Comparison of ENCODE assay signal across 22 cellular contexts in genomic region chr12:1747609-1748008, GRCh38. TPM values are rescaled to one million over a fixed set of nuclear protein-coding genes. Genes with fewer than 3 reads are reported as not detected.
DNase-seq lines count a peak whose midpoint lies in the region; ATAC-seq, FAIRE-seq and TF ChIP-seq lines count a peak whose summit lies in the region.
"Had no signal": no experiment of that assay in that cellular context is flagged by ENCODE, and none has a peak within 500 bp of the region (broad histone marks: within the 10 kb centered on the region; RNA-seq: fewer than 3 reads in every experiment).

No MANE protein-coding gene starts in this region.

- no peak for TF ChIP-seq RAD21 in A549 (conservative IDR thresholded peaks at IDR 0.05 in 1 of 2, IDR thresholded peaks at IDR 0.05 in 1 of 2)
- TF ChIP-seq RAD21 in GM12878 (IDR thresholded peaks at IDR 0.05; ENCODE audit: insufficient read depth, low read depth, low read length), result no peak

- ATAC-seq in A549, result no peak
- ATAC-seq in GM12878, result no peak
- no peak for ATAC-seq in GM18870 (IDR thresholded peaks at IDR 0.05; ENCODE audit: unreplicated experiment)
- ATAC-seq: T-cell had no signal

- TF ChIP-seq EP300 in A549 (IDR thresholded peaks at IDR 0.05) (no peak), GM12878 (IDR thresholded peaks at IDR 0.05; ENCODE audit: borderline replicate concordance in 1 of 2, control insufficient read depth in 1 of 2, low read depth in 2 of 2, low read length in 2 of 2) (no peak)

- in situ Hi-C loops in GM12878 (cut with MboI), result no loop called here

- SMC1A ChIA-PET in GM12878 (lab: Charles Lee; ENCODE audit: uncharacterized antibody, unreplicated experiment), result no interaction called here

- TF ChIP-seq CTCF in A549 (IDR thresholded peaks at IDR 0.05), result no peak
- TF ChIP-seq CTCF in Caco-2 (IDR thresholded peaks at IDR 0.05; ENCODE audit: insufficient read depth in 1 of 2, low read depth in 1 of 2, low read length in 1 of 2, severe bottlenecking in 1 of 2, unreplicated experiment in 1 of 2), result no peak
- TF ChIP-seq CTCF in GM12878 (IDR thresholded peaks at IDR 0.05 in 2 of 3, conservative IDR thresholded peaks at IDR 0.05 in 1 of 3; ENCODE audit: control insufficient read depth in 2 of 3, extremely low read depth in 1 of 3, insufficient read depth in 1 of 3, low read depth in 3 of 3, low read length in 3 of 3), result no peak

- H3K27me3 Mint-ChIP-seq in Caco-2 (ENCODE audit: insufficient read depth, unreplicated experiment), result no peaks in the 10 kb centered on the region
- H3K27me3 Mint-ChIP-seq: T-cell had no signal

- H3K27me3 ChIP-seq in Caco-2 (replicated peaks; ENCODE audit: control insufficient read depth, insufficient read depth, low read length) (no peaks in the 10 kb centered on the region), GM12878 (replicated peaks in 1 of 2; ENCODE audit: control insufficient read depth in 2 of 2, insufficient read depth in 2 of 2, low read length in 1 of 2) (no peaks in the 10 kb centered on the region), H7 (ENCODE audit: control insufficient read depth, insufficient read depth, low read length) (no peaks in the 10 kb centered on the region)
- H3K27me3 ChIP-seq: Peyer's patch had no signal

- H3K9me3 Mint-ChIP-seq in Caco-2 (ENCODE audit: unreplicated experiment), result peaks cover 24% of the 10 kb centered on the region

- no peaks in the 10 kb centered on the region for H4K20me1 ChIP-seq in GM12878 (ENCODE audit: control insufficient read depth, insufficient read depth)

- TF ChIP-seq POLR2A in A549 (IDR thresholded peaks at IDR 0.05; ENCODE audit: low read length), result no peak
- TF ChIP-seq POLR2A in GM12878 (IDR thresholded peaks at IDR 0.05; ENCODE audit: low read depth, low read length), result no peak

- BruUV-seq in Caco-2 (replicated peaks; lab: Mats Ljungman, UMichigan) (no TSS peak), GM12878 (replicated peaks; lab: Mats Ljungman, UMichigan) (no TSS peak)

- H3K4me2 ChIP-seq in A549 (no peak overlapping the region), GM12878 (ENCODE audit: control insufficient read depth, insufficient read depth) (no peak overlapping the region)

- peak overlapping the region; percentile 9 for H3K27ac Mint-ChIP-seq in Caco-2 (ENCODE audit: unreplicated experiment)
- H3K27ac Mint-ChIP-seq: H9, T-cell had no signal

- H3K4me1 Mint-ChIP-seq in Caco-2 (ENCODE audit: low read depth, unreplicated experiment), result peaks cover 34% of the 10 kb centered on the region

- H3K36me3 ChIP-seq in Caco-2 (ENCODE audit: control insufficient read depth, insufficient read depth, low read length), result peaks cover 2% of the 10 kb centered on the region; the same call in 1 of the 2 replicates
- peaks cover 1 to 7% of the 10 kb centered on the region in 2 experiments; a peak in 2 of 4 replicates for H3K36me3 ChIP-seq in GM12878 (ENCODE audit: control insufficient read depth in 2 of 2, insufficient read depth in 2 of 2, low read length in 1 of 2)
- H3K36me3 ChIP-seq in H7 (replicated peaks; ENCODE audit: control insufficient read depth, insufficient read depth, low read length), result no peaks in the 10 kb centered on the region
- H3K36me3 ChIP-seq: Peyer's patch had no signal

- H2AFZ ChIP-seq in GM12878 (ENCODE audit: control insufficient read depth, low read depth, low read length), result no peak overlapping the region

- H3K9me3 ChIP-seq in A549, result peaks cover 24% of the 10 kb centered on the region
- H3K9me3 ChIP-seq in Caco-2, result peaks cover 17% of the 10 kb centered on the region
- peaks cover 13% of the 10 kb centered on the region for H3K9me3 ChIP-seq in GM12878 (replicated peaks; ENCODE audit: control insufficient read depth, insufficient read depth, low read length)
- H3K9me3 ChIP-seq: Peyer's patch had no signal

- DNase-seq in A549 (ENCODE audit: low read depth in 1 of 2, low spot score in 1 of 2) (no peak), Caco-2 (no peak), HTR-8/SVneo (ENCODE audit: insufficient read length, low spot score) (no peak), GM12878 (ENCODE audit: low read depth, low spot score) (no peak), HEK293T (ENCODE audit: extremely low spot score) (no peak), H7 (no peak), NOMO-1 treated with dmso at 0.1 percent for 144 hours (lab: John Stamatoyannopoulos, UW; ENCODE audit: unreplicated experiment) (no peak)
- DNase-seq: DMS53, H9, Karpas-422, NCI-H1105 treated with DMSO at 0.1 percent for 48 hours, NCI-H146, NCI-H1930, NCI-H2107, NCI-H2227 treated with DMSO at 0.1 percent for 48 hours, NCI-H526 treated with DMSO at 0.1 percent for 48 hours, Peyer's patch, SIG-M5, T-cell had no signal

- H3K27ac ChIP-seq in A549, result no peak overlapping the region
- H3K27ac ChIP-seq in GM12878 (ENCODE audit: control insufficient read depth, insufficient read depth), result no peak overlapping the region
- H3K27ac ChIP-seq: Peyer's patch, SK-N-MC had no signal

- intact Hi-C loops in Caco-2 (cut with micrococcal nuclease; ENCODE audit: unreplicated experiment) (no loop called here), GM12878 (cut with micrococcal nuclease; ENCODE audit: unreplicated experiment) (loop anchor here (5.0 kb wide), 1 partner anchor 55 kb away; the partner anchor contains the start of gene ADIPOR2)

- H3K9ac ChIP-seq in GM12878 (ENCODE audit: control insufficient read depth, insufficient read depth, low read length), result no peak overlapping the region

- H3K36me3 Mint-ChIP-seq in Caco-2 (ENCODE audit: insufficient read depth, unreplicated experiment), result peaks cover 56% of the 10 kb centered on the region

- H3K4me3 ChIP-seq in A549 (no peak overlapping the region), Caco-2 (ENCODE audit: low read depth, low read length) (no peak overlapping the region), GM12878 (no peak overlapping the region), H7 (ENCODE audit: insufficient read depth, low read depth, low read length) (no peak overlapping the region)
- H3K4me3 ChIP-seq: Peyer's patch, SK-N-MC had no signal

- no peaks in the 10 kb centered on the region for H3K4me1 ChIP-seq in A549
- H3K4me1 ChIP-seq in Caco-2, result peaks cover 38% of the 10 kb centered on the region
- H3K4me1 ChIP-seq in GM12878 (ENCODE audit: control insufficient read depth, insufficient read depth, low read length), result no peaks in the 10 kb centered on the region
- H3K4me1 ChIP-seq: Peyer's patch had no signal

- WGBS in A549 (ENCODE audit: missing lambda C conversion rate), result 80% methylated on average over 2 of the region's 2 CpGs
- 93% methylated on average over 2 of the region's 2 CpGs for WGBS in GM12878 (ENCODE audit: insufficient coverage, insufficient replicate concordance, low lambda C conversion rate, missing lambda C conversion rate)

- POLR2A ChIA-PET in A549 (lab: Yijun Ruan, JAX), result no interaction called here
- POLR2A ChIA-PET in Caco-2 (lab: Charles Lee), result no interaction called here
- POLR2A ChIA-PET in GM12878 (lab: Charles Lee), result no interaction called here
- POLR2A ChIA-PET in HEK293T (lab: Yijun Ruan, JAX), result no interaction called here

- H3K4me3 Mint-ChIP-seq in Caco-2 (ENCODE audit: unreplicated experiment), result no peak overlapping the region
- H3K4me3 Mint-ChIP-seq: H9, T-cell had no signal

- RAD21 ChIA-PET in GM12878 (lab: Charles Lee; ENCODE audit: unreplicated experiment), result interaction anchor here (0.6 kb wide), 1 partner anchor 46 kb away, joined by 4 read pairs; no protein-coding TSS in a partner anchor

- peaks cover 35% of the 10 kb centered on the region for H3K79me2 ChIP-seq in GM12878 (ENCODE audit: control insufficient read depth, insufficient read depth, low read length)

- FAIRE-seq in A549 (lab: Jason Lieb, UNC) (no peak), HTR-8/SVneo (lab: Jason Lieb, UNC) (peak; percentile 38), GM12878 (lab: Jason Lieb, UNC) (no peak)
- FAIRE-seq: D721Med had no signal

- CTCF ChIA-PET in A549 (lab: Yijun Ruan, JAX) (interaction anchor here (0.7 to 1.7 kb wide), 3 partner anchors 44 to 531 kb away, joined by 3 to 4 read pairs (median 4); no protein-coding TSS in a partner anchor), Caco-2 (lab: Charles Lee) (no interaction called here), GM12878 (lab: Yijun Ruan, JAX) (no interaction called here), HEK293T (lab: Yijun Ruan, JAX) (interaction anchor here (0.6 kb wide), 1 partner anchor 71 kb away, joined by 7 read pairs; no protein-coding TSS in a partner anchor)

TF ChIP-seq in A549, 52 proteins besides CTCF, POLR2A, EP300 and RAD21 (continues in another document):
- no peak for TF ChIP-seq GATA3 (IDR thresholded peaks at IDR 0.05; ENCODE audit: borderline replicate concordance)

TF ChIP-seq in GM12878, 131 proteins besides CTCF, POLR2A, EP300 and RAD21 (continues in another document):
- TF ChIP-seq YY1 (IDR thresholded peaks at IDR 0.05; ENCODE audit: low read depth, low read length), result peak; percentile 79
- peak; percentile 98 for TF ChIP-seq CBX5 (IDR thresholded peaks at IDR 0.05; ENCODE audit: low read depth)
- no peak for TF ChIP-seq HDGF (IDR thresholded peaks at IDR 0.05)

TF ChIP-seq in HEK293T, 16 proteins besides CTCF, POLR2A, EP300 and RAD21 (continues in another document):
- TF ChIP-seq NFRKB (IDR thresholded peaks at IDR 0.05), result no peak
- no peak for TF ChIP-seq L3MBTL2 (conservative IDR thresholded peaks at IDR 0.05)
- no peak for TF ChIP-seq ELF4 (IDR thresholded peaks at IDR 0.05)

RNA-seq across cellular contexts. Expression of gene ADIPOR2, which starts 56.7 kb away (rescaled TPM):
- polyA plus RNA-seq in A549 (2011; rRNA removed) (65.4 and 80.0 TPM in 2 replicates), A549 (2017; fragmentation: RNase III; extraction: RNeasy Plus Mini Kit Qiagen cat#74134 plus additional on column Dnase treatment) (52.3 to 60.4 TPM (median 59.8 TPM) in 3 replicates), GM12878 (2011; rRNA removed) (55.5 and 68.1 TPM in 2 replicates), GM12878 (2014; fragmentation: Illumina TruSeq; extraction: Trizol) (57.6 and 71.9 TPM in 2 replicates), GM12878 (2014; fragmentation: Nextera tagmentation; extraction: Ambion mirVana) (10 to 100 TPM; 15.4 to 18.2 TPM), GM12878 (2014; rRNA removed) (34.5 and 43.5 TPM in 2 replicates), GM12878 (2016; fragmentation: Nextera tagmentation; extraction: Ambion mirVana) (10 to 100 TPM in 1 of 2 experiments, 1 to 10 TPM in 1; 8.6 to 10.3 TPM)
- polyA plus RNA-seq in A549 (2012; cell fraction: cytosol; rRNA removed), result 23.7 and 31.8 TPM in 2 replicates
- polyA plus RNA-seq in A549 (2012; cell fraction: nucleus; rRNA removed), result 12.0 and 21.8 TPM in 2 replicates
- polyA minus RNA-seq in A549 (2011; rRNA and poly(A)+ RNA removed), result 42.8 and 50.1 TPM in 2 replicates
- total RNA-seq in Caco-2 (2022) (119 and 125 TPM in 2 replicates), GM12878 (2014; rRNA removed) (32.4 and 36.4 TPM in 2 replicates), GM12878 (2014; rRNA removed; fragmentation: Illumina TruSeq; extraction: Trizol) (51.5 and 52.1 TPM in 2 replicates), GM12878 (2021) (56.7 and 65.0 TPM in 2 replicates)
- total RNA-seq in GM12878 (2013; cell fraction: nucleolus; rRNA removed), result 71.1 and 80.0 TPM in 2 replicates
- 24.0 TPM for polyA plus RNA-seq in GM12878 (2011; ENCODE audit: low read depth)
- polyA plus RNA-seq in GM12878 (2011; cell fraction: cytosol; rRNA removed), result 32.4 and 37.7 TPM in 2 replicates
- polyA plus RNA-seq in GM12878 (2011; cell fraction: nucleus; rRNA removed), result 22.6 and 26.6 TPM in 2 replicates
- 25.8 and 31.8 TPM in 2 replicates for polyA plus RNA-seq in GM12878 (2012)
- polyA minus RNA-seq in GM12878 (2011; rRNA and poly(A)+ RNA removed), result 47.2 and 50.3 TPM in 2 replicates
- 15.9 and 16.9 TPM in 2 replicates for polyA minus RNA-seq in GM12878 (2011; cell fraction: cytosol; rRNA and poly(A)+ RNA removed)
- 16.0 and 26.6 TPM in 2 replicates for polyA minus RNA-seq in GM12878 (2011; cell fraction: nucleus; rRNA and poly(A)+ RNA removed)
- 23.0 and 26.5 TPM in 2 replicates for total RNA-seq in H7 (2014; rRNA removed; shearing (Covaris generic))

Comparison
In these comparisons a context has a peak if more than half of its experiments do, and no peak if none do; other contexts are left out.
1. CTCF ChIA-PET loops: an anchor here in A549 (0.7 to 1.7 kb wide) and HEK293T (0.6 kb wide); none called in Caco-2 and GM12878.